31 cellular contexts compared by ENCODE assay signal in the genomic region with DNA sequence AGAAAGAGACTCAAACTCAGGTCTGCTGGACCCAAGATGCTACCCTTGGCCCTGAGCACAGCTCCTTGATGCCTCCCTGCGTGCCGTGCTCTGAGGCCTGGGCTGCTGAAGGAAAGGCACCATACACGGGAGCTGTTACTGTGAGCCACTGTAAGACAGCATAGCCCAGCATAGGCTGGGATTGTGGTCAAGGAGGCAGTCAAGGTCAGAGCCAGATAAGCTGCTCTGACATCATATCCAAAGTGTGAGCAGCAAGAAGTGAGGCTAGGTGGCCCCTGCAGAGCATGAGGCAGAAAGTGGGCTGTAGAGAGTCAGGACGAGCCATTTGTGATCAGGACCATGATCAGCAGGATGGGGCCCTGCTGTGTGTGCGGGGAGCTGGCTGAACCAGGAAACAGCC. TPM values are rescaled to one million over a fixed set of nuclear protein-coding genes. Genes with fewer than 3 reads are reported as not detected.
"Had no signal": no experiment of that assay in that cellular context is flagged by ENCODE, and none has a peak within 500 bp of the region (broad histone marks: within the 10 kb centered on the region; RNA-seq: fewer than 3 reads in every experiment).

No MANE protein-coding gene starts in this region.

- H3K27ac ChIP-seq: esophagus squamous epithelium, gastrocnemius medialis, prostate gland, tibial nerve, VCaP had no signal

- DNase-seq: activated CD4-positive, alpha-beta T cell treated with anti-CD3 and anti-CD28 coated beads, Interleukin-2, amount 10 ng/mL, durations not matched to agents 7 days and 5 days; activated CD4-positive, CD25-positive, alpha-beta regulatory T cell treated with anti-CD3 and anti-CD28 coated beads, Interleukin-2, amount 50 U/mL, for 72 hours; activated CD8-positive, alpha-beta memory T cell treated with anti-CD3 and anti-CD28 coated beads, Interleukin-2, amount 10 ng/mL, durations not matched to agents 7 days and 5 days; activated CD8-positive, alpha-beta T cell treated with anti-CD3 and anti-CD28 coated beads for 36 hours; activated gamma-delta T cell treated with Interleukin-2 at 50 U/mL for 16 hours; cortex of kidney; endodermal cell; esophagus squamous epithelium; gastrocnemius medialis; head of caudate nucleus; immature natural killer cell; naive thymus-derived CD4-positive, alpha-beta T cell; stimulated activated CD4-positive, alpha-beta T cell treated with anti-CD3 and anti-CD28 coated beads, Interleukin-12 subunit alpha, Interleukin-12 subunit beta, amount 100 ng/mL, for 4 hours; stimulated activated CD4-positive, alpha-beta T cell treated with anti-CD3 and anti-CD28 coated beads, Interleukin-4, amount 100 ng/mL, for 4 hours; stimulated activated naive CD8-positive, alpha-beta T cell treated with anti-CD3 and anti-CD28 coated beads, Interleukin-15, Interleukin-2, amounts not matched to agents 100 U/mL and 50 U/mL, for 24 hours; substantia nigra had no signal

- ATAC-seq: activated CD8-positive, alpha-beta memory T cell treated with anti-CD3 and anti-CD28 coated beads, Interleukin-2, amount 10 ng/mL, durations not matched to agents 7 days and 5 days; activated CD8-positive, alpha-beta T cell treated with anti-CD3 and anti-CD28 coated beads for 36 hours; activated naive CD4-positive, alpha-beta T cell treated with anti-CD3 and anti-CD28 coated beads, Interleukin-2, amount 50 U/mL, for 72 hours; gastrocnemius medialis; left lobe of liver; naive thymus-derived CD4-positive, alpha-beta T cell; stimulated activated naive CD8-positive, alpha-beta T cell treated with anti-CD3 and anti-CD28 coated beads, Interleukin-15, Interleukin-2, amounts not matched to agents 100 U/mL and 50 U/mL, for 24 hours had no signal

- H3K36me3 ChIP-seq: esophagus squamous epithelium, gastrocnemius medialis, prostate gland, tibial nerve had no signal

- FAIRE-seq: bronchial epithelial cell, urothelium cell line had no signal

- H3K4me3 ChIP-seq: esophagus squamous epithelium, gastrocnemius medialis, prostate gland, tibial nerve had no signal

- H3K9me3 ChIP-seq: esophagus squamous epithelium, gastrocnemius medialis, prostate gland, tibial nerve had no signal

- H3K4me1 ChIP-seq: esophagus squamous epithelium, gastrocnemius medialis, prostate gland had no signal

- H3K27me3 ChIP-seq: esophagus squamous epithelium, gastrocnemius medialis, tibial nerve had no signal

RNA-seq across cellular contexts. Expression of gene SLC22A8, which starts 7.7 kb away (rescaled TPM):
- total RNA-seq: activated CD4-positive, alpha-beta T cell treated with anti-CD3 and anti-CD28 coated beads, Interleukin-2, amount 10 ng/mL, durations not matched to agents 7 days and 5 days; activated CD8-positive, alpha-beta memory T cell treated with anti-CD3 and anti-CD28 coated beads, Interleukin-2, amount 10 ng/mL, durations not matched to agents 7 days and 5 days; activated CD8-positive, alpha-beta T cell treated with anti-CD3 and anti-CD28 coated beads for 36 hours; activated naive CD4-positive, alpha-beta T cell treated with anti-CD3 and anti-CD28 coated beads, Interleukin-2, amount 50 U/mL, for 72 hours; activated T-helper 1 cell treated with anti-CD3 and anti-CD28 coated beads, Interleukin-12 subunit alpha, Interleukin-12 subunit beta, Interleukin-2, Interleukin-4 antibody, amounts not matched to agents 30 ng/mL and 10 ng/mL and 1 ng/mL, durations not matched to agents 14 hours and 24 hours and 36 hours; bronchial epithelial cell; esophagus squamous epithelium; gastrocnemius medialis; kidney epithelial cell; left lobe of liver; lung microvascular endothelial cell; naive thymus-derived CD4-positive, alpha-beta T cell; neural crest cell; osteocyte; skeletal muscle tissue; T-helper 2 cell treated with Interferon-gamma antibody and Interleukin-4, amounts not matched to agents 100 ng/mL and 5 ng/mL, for 36 hours; tibial nerve had no signal
- polyA plus RNA-seq: adipose tissue; immature natural killer cell; naive thymus-derived CD4-positive, alpha-beta T cell had no signal

RNA-seq across cellular contexts. Expression of gene SLC22A6, which starts 23.2 kb away (rescaled TPM):
- total RNA-seq: activated CD4-positive, alpha-beta T cell treated with anti-CD3 and anti-CD28 coated beads, Interleukin-2, amount 10 ng/mL, durations not matched to agents 7 days and 5 days; activated CD8-positive, alpha-beta memory T cell treated with anti-CD3 and anti-CD28 coated beads, Interleukin-2, amount 10 ng/mL, durations not matched to agents 7 days and 5 days; activated CD8-positive, alpha-beta T cell treated with anti-CD3 and anti-CD28 coated beads for 36 hours; activated naive CD4-positive, alpha-beta T cell treated with anti-CD3 and anti-CD28 coated beads, Interleukin-2, amount 50 U/mL, for 72 hours; activated T-helper 1 cell treated with anti-CD3 and anti-CD28 coated beads, Interleukin-12 subunit alpha, Interleukin-12 subunit beta, Interleukin-2, Interleukin-4 antibody, amounts not matched to agents 30 ng/mL and 10 ng/mL and 1 ng/mL, durations not matched to agents 14 hours and 24 hours and 36 hours; bronchial epithelial cell; endodermal cell; esophagus squamous epithelium; gastrocnemius medialis; kidney epithelial cell; left lobe of liver; lung microvascular endothelial cell; naive thymus-derived CD4-positive, alpha-beta T cell; neural crest cell; osteocyte; prostate gland; skeletal muscle tissue; T-helper 2 cell treated with Interferon-gamma antibody and Interleukin-4, amounts not matched to agents 100 ng/mL and 5 ng/mL, for 36 hours; tibial nerve had no signal
- polyA plus RNA-seq: adipose tissue; immature natural killer cell; naive thymus-derived CD4-positive, alpha-beta T cell had no signal
